ENCODE assay signal across 1 cellular context in the genomic region with DNA sequence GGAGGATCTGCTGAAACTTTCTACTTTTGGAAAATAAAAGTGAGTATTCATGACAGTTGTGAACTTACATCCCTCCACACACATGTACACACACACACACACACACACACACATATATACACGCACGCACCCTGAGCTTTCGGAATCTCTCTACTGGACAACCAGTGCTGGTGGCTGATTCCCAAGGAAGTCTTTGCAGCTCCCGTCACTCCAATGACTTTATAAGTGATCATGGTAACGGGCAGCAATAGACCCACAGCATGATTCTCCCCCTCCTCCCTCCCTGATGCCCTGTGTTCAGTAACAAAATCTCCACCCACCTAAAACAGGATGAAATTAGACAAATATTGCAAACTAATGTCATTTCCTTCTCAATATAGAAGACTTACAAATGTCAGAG.
TF ChIP-seq lines count a peak whose summit lies in the region.

No MANE protein-coding gene starts in this region.

TF ChIP-seq in GM23338, 12 proteins besides CTCF, POLR2A, EP300 and RAD21:
- TF ChIP-seq, protein P1, sequence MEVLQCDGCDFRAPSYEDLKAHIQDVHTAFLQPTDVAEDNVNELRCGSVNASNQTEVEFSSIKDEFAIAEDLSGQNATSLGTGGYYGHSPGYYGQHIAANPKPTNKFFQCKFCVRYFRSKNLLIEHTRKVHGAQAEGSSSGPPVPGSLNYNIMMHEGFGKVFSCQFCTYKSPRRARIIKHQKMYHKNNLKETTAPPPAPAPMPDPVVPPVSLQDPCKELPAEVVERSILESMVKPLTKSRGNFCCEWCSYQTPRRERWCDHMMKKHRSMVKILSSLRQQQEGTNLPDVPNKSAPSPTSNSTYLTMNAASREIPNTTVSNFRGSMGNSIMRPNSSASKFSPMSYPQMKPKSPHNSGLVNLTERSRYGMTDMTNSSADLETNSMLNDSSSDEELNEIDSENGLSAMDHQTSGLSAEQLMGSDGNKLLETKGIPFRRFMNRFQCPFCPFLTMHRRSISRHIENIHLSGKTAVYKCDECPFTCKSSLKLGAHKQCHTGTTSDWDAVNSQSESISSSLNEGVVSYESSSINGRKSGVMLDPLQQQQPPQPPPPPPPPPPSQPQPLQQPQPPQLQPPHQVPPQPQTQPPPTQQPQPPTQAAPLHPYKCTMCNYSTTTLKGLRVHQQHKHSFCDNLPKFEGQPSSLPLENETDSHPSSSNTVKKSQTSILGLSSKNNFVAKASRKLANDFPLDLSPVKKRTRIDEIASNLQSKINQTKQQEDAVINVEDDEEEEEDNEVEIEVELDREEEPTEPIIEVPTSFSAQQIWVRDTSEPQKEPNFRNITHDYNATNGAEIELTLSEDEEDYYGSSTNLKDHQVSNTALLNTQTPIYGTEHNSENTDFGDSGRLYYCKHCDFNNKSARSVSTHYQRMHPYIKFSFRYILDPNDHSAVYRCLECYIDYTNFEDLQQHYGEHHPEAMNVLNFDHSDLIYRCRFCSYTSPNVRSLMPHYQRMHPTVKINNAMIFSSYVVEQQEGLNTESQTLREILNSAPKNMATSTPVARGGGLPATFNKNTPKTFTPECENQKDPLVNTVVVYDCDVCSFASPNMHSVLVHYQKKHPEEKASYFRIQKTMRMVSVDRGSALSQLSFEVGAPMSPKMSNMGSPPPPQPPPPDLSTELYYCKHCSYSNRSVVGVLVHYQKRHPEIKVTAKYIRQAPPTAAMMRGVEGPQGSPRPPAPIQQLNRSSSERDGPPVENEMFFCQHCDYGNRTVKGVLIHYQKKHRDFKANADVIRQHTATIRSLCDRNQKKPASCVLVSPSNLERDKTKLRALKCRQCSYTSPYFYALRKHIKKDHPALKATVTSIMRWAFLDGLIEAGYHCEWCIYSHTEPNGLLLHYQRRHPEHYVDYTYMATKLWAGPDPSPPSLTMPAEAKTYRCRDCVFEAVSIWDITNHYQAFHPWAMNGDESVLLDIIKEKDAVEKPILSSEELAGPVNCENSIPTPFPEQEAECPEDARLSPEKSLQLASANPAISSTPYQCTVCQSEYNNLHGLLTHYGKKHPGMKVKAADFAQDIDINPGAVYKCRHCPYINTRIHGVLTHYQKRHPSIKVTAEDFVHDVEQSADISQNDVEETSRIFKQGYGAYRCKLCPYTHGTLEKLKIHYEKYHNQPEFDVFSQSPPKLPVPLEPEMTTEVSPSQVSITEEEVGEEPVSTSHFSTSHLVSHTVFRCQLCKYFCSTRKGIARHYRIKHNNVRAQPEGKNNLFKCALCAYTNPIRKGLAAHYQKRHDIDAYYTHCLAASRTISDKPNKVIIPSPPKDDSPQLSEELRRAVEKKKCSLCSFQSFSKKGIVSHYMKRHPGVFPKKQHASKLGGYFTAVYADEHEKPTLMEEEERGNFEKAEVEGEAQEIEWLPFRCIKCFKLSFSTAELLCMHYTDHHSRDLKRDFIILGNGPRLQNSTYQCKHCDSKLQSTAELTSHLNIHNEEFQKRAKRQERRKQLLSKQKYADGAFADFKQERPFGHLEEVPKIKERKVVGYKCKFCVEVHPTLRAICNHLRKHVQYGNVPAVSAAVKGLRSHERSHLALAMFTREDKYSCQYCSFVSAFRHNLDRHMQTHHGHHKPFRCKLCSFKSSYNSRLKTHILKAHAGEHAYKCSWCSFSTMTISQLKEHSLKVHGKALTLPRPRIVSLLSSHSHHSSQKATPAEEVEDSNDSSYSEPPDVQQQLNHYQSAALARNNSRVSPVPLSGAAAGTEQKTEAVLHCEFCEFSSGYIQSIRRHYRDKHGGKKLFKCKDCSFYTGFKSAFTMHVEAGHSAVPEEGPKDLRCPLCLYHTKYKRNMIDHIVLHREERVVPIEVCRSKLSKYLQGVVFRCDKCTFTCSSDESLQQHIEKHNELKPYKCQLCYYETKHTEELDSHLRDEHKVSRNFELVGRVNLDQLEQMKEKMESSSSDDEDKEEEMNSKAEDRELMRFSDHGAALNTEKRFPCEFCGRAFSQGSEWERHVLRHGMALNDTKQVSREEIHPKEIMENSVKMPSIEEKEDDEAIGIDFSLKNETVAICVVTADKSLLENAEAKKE (CRISPR knock-in tag; IDR thresholded peaks at IDR 0.05) = no peak
- TF ChIP-seq POLR2AphosphoS5 (IDR thresholded peaks at IDR 0.05; ENCODE audit: low read depth) (no peak), ZNF331 (CRISPR knock-in tag; IDR thresholded peaks at IDR 0.05; ENCODE audit: low read depth) (no peak), NANOG (IDR thresholded peaks at IDR 0.05; ENCODE audit: borderline replicate concordance) (no peak), ZNF114 (CRISPR knock-in tag; IDR thresholded peaks at IDR 0.05) (no peak), EZH2 (IDR thresholded peaks at IDR 0.05; ENCODE audit: low read depth, unreplicated experiment) (no peak), CREB1 (CRISPR knock-in tag; IDR thresholded peaks at IDR 0.05; ENCODE audit: low read depth) (no peak), EZH2phosphoT487 (IDR thresholded peaks at IDR 0.05; ENCODE audit: unreplicated experiment) (no peak), STAT1 (IDR thresholded peaks at IDR 0.05; ENCODE audit: unreplicated experiment) (no peak), JUNB (IDR thresholded peaks at IDR 0.05; ENCODE audit: unreplicated experiment) (no peak)
- TF ChIP-seq, protein P2, sequence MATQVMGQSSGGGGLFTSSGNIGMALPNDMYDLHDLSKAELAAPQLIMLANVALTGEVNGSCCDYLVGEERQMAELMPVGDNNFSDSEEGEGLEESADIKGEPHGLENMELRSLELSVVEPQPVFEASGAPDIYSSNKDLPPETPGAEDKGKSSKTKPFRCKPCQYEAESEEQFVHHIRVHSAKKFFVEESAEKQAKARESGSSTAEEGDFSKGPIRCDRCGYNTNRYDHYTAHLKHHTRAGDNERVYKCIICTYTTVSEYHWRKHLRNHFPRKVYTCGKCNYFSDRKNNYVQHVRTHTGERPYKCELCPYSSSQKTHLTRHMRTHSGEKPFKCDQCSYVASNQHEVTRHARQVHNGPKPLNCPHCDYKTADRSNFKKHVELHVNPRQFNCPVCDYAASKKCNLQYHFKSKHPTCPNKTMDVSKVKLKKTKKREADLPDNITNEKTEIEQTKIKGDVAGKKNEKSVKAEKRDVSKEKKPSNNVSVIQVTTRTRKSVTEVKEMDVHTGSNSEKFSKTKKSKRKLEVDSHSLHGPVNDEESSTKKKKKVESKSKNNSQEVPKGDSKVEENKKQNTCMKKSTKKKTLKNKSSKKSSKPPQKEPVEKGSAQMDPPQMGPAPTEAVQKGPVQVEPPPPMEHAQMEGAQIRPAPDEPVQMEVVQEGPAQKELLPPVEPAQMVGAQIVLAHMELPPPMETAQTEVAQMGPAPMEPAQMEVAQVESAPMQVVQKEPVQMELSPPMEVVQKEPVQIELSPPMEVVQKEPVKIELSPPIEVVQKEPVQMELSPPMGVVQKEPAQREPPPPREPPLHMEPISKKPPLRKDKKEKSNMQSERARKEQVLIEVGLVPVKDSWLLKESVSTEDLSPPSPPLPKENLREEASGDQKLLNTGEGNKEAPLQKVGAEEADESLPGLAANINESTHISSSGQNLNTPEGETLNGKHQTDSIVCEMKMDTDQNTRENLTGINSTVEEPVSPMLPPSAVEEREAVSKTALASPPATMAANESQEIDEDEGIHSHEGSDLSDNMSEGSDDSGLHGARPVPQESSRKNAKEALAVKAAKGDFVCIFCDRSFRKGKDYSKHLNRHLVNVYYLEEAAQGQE (IDR thresholded peaks at IDR 0.05; ENCODE audit: unreplicated experiment) = no peak
- TF ChIP-seq, protein P3, sequence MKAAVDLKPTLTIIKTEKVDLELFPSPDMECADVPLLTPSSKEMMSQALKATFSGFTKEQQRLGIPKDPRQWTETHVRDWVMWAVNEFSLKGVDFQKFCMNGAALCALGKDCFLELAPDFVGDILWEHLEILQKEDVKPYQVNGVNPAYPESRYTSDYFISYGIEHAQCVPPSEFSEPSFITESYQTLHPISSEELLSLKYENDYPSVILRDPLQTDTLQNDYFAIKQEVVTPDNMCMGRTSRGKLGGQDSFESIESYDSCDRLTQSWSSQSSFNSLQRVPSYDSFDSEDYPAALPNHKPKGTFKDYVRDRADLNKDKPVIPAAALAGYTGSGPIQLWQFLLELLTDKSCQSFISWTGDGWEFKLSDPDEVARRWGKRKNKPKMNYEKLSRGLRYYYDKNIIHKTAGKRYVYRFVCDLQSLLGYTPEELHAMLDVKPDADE (IDR thresholded peaks at IDR 0.05) = no peak
TF ChIP-seq in GM23338: peak in this region for 0.
